In genomic region chr12:100068305-100068704, GRCh38 we compare ENCODE assay signal across 36 cellular contexts.
"Had no signal": no experiment of that assay in that cellular context is flagged by ENCODE, and none has a peak within 500 bp of the region (broad histone marks: within the 10 kb centered on the region; RNA-seq: fewer than 3 reads in every experiment).

No MANE protein-coding gene starts in this region.

- H3K4me3 Mint-ChIP-seq: activated B cell treated with CpG ODN at 0.5 μM for 24 hours; activated CD4-positive, alpha-beta memory T cell treated with anti-CD3 and anti-CD28 coated beads for 36 hours; activated CD4-positive, alpha-beta T cell treated with anti-CD3 and anti-CD28 coated beads, Interleukin-2, amount 10 ng/mL, durations not matched to agents 24 days and 14 days; activated CD8-positive, alpha-beta T cell treated with anti-CD3 and anti-CD28 coated beads for 36 hours; activated naive CD4-positive, alpha-beta T cell treated with anti-CD3 and anti-CD28 coated beads for 36 hours; activated naive CD8-positive, alpha-beta T cell treated with anti-CD3 and anti-CD28 coated beads for 36 hours; activated T-cell treated with anti-CD3 and anti-CD28 coated beads, Interleukin-2, amount 50 U/mL, for 4 hours; activated T-cell treated with anti-CD3 and anti-CD28 coated beads, Interleukin-2, amount 50 U/mL, for 72 hours; activated T-helper 1 cell treated with anti-CD3 and anti-CD28 coated beads, Interleukin-12 subunit alpha, Interleukin-12 subunit beta, Interleukin-2, Interleukin-4 antibody, amounts not matched to agents 30 ng/mL and 10 ng/mL and 1 ng/mL, durations not matched to agents 14 hours and 24 hours and 36 hours; activated T-helper 17 cell treated with anti-CD3 and anti-CD28 coated beads, Interleukin-2, amount 50 U/mL, for 72 hours; central memory CD8-positive, alpha-beta T cell; T-helper 1 cell treated with Interleukin-12 subunit alpha and Interleukin-12 subunit beta and Interleukin-4 antibody, amounts not matched to agents 30 μg/mL and 1 μg/mL, for 36 hours; T-helper 2 cell treated with Interferon-gamma antibody and Interleukin-4, amounts not matched to agents 5 μg/mL and 100 μg/mL, for 36 hours had no signal

- H3K9me3 ChIP-seq: adrenal gland had no signal

- H3K27ac Mint-ChIP-seq: activated B cell treated with CpG ODN at 0.5 μM for 24 hours; activated CD4-positive, alpha-beta memory T cell treated with anti-CD3 and anti-CD28 coated beads for 36 hours; activated CD4-positive, alpha-beta T cell treated with anti-CD3 and anti-CD28 coated beads, Interleukin-2, amount 10 ng/mL, durations not matched to agents 24 days and 14 days; activated CD8-positive, alpha-beta T cell treated with anti-CD3 and anti-CD28 coated beads for 36 hours; activated naive CD4-positive, alpha-beta T cell treated with anti-CD3 and anti-CD28 coated beads for 36 hours; activated naive CD4-positive, alpha-beta T cell treated with anti-CD3 and anti-CD28 coated beads, Interleukin-2, amount 50 U/mL, for 72 hours; activated naive CD8-positive, alpha-beta T cell treated with anti-CD3 and anti-CD28 coated beads for 36 hours; activated T-cell treated with anti-CD3 and anti-CD28 coated beads, Interleukin-2, amount 50 U/mL, for 72 hours; activated T-helper 1 cell treated with anti-CD3 and anti-CD28 coated beads, Interleukin-12 subunit alpha, Interleukin-12 subunit beta, Interleukin-2, Interleukin-4 antibody, amounts not matched to agents 30 ng/mL and 10 ng/mL and 1 ng/mL, durations not matched to agents 14 hours and 24 hours and 36 hours; activated T-helper 17 cell treated with anti-CD3 and anti-CD28 coated beads, Interleukin-2, amount 50 U/mL, for 72 hours; T-helper 1 cell treated with Interleukin-12 subunit alpha and Interleukin-12 subunit beta and Interleukin-4 antibody, amounts not matched to agents 30 μg/mL and 1 μg/mL, for 36 hours; T-helper 2 cell treated with Interferon-gamma antibody and Interleukin-4, amounts not matched to agents 5 μg/mL and 100 μg/mL, for 36 hours had no signal

- H3K27ac ChIP-seq: adrenal gland, body of pancreas, brain microvascular endothelial cell, breast epithelium, VCaP had no signal

- DNase-seq: activated B cell treated with CpG ODN at 0.5 μM for 24 hours; activated CD4-positive, alpha-beta memory T cell treated with anti-CD3 and anti-CD28 coated beads for 36 hours; activated CD4-positive, alpha-beta T cell treated with anti-CD3 and anti-CD28 coated beads for 4 hours; activated CD4-positive, alpha-beta T cell treated with anti-CD3 and anti-CD28 coated beads, Interleukin-2, amount 10 ng/mL, durations not matched to agents 24 days and 14 days; activated CD4-positive, alpha-beta T cell treated with anti-CD3 and anti-CD28 coated beads, Interleukin-2, amount 50 U/mL, for 1 hour; activated CD4-positive, alpha-beta T cell treated with anti-CD3 and anti-CD28 coated beads, Interleukin-2, amount 50 U/mL, for 4 hours; activated CD4-positive, CD25-positive, alpha-beta regulatory T cell treated with anti-CD3 and anti-CD28 coated beads, Interleukin-2, amount 50 U/mL, for 72 hours; activated CD8-positive, alpha-beta memory T cell treated with anti-CD3 and anti-CD28 coated beads, Interleukin-2, amount 50 U/mL, for 4 hours; activated CD8-positive, alpha-beta T cell treated with anti-CD3 and anti-CD28 coated beads for 36 hours; activated effector memory CD4-positive, alpha-beta T cell treated with anti-CD3 and anti-CD28 coated beads, Interleukin-2, amount 50 U/mL, for 16 hours; activated gamma-delta T cell treated with Interleukin-2 at 50 U/mL for 16 hours; activated naive CD4-positive, alpha-beta T cell; activated naive CD4-positive, alpha-beta T cell treated with anti-CD3 and anti-CD28 coated beads for 36 hours; activated naive CD4-positive, alpha-beta T cell treated with anti-CD3 and anti-CD28 coated beads, Interleukin-2, amount 50 U/mL, for 16 hours; activated naive CD8-positive, alpha-beta T cell treated with anti-CD3 and anti-CD28 coated beads for 36 hours; activated T-cell treated with anti-CD3 and anti-CD28 coated beads for 4 hours; activated T-cell treated with anti-CD3 and anti-CD28 coated beads, Interleukin-2, amount 50 U/mL, for 1 hour; activated T-cell treated with anti-CD3 and anti-CD28 coated beads, Interleukin-2, amount 50 U/mL, for 4 hours; activated T-cell treated with anti-CD3 and anti-CD28 coated beads, Interleukin-2, amount 50 U/mL, for 72 hours; adrenal gland; amniotic stem cell; aorta; body of pancreas; brain microvascular endothelial cell; cerebellar nuclear complex; T-helper 1 cell; T-helper 2 cell; T-helper 9 cell had no signal

- H3K4me1 ChIP-seq: adrenal gland, body of pancreas, breast epithelium had no signal

- H3K27me3 ChIP-seq: adrenal gland, body of pancreas, brain microvascular endothelial cell, breast epithelium had no signal

- H3K27me3 Mint-ChIP-seq: activated B cell treated with CpG ODN at 0.5 μM for 24 hours; activated CD4-positive, alpha-beta memory T cell treated with anti-CD3 and anti-CD28 coated beads for 36 hours; activated CD4-positive, alpha-beta T cell treated with anti-CD3 and anti-CD28 coated beads, Interleukin-2, amount 10 ng/mL, durations not matched to agents 24 days and 14 days; activated CD8-positive, alpha-beta T cell treated with anti-CD3 and anti-CD28 coated beads for 36 hours; activated naive CD8-positive, alpha-beta T cell treated with anti-CD3 and anti-CD28 coated beads for 36 hours; activated T-helper 17 cell treated with anti-CD3 and anti-CD28 coated beads, Interleukin-2, amount 50 U/mL, for 72 hours; central memory CD8-positive, alpha-beta T cell had no signal

- ATAC-seq: activated CD8-positive, alpha-beta T cell treated with anti-CD3 and anti-CD28 coated beads for 36 hours; activated naive CD4-positive, alpha-beta T cell treated with anti-CD3 and anti-CD28 coated beads, Interleukin-2, amount 50 U/mL, for 72 hours; activated T-cell treated with anti-CD3 and anti-CD28 coated beads, Interleukin-2, amount 50 U/mL, for 4 hours; activated T-cell treated with anti-CD3 and anti-CD28 coated beads, Interleukin-2, amount 50 U/mL, for 72 hours; activated T-helper 17 cell treated with anti-CD3 and anti-CD28 coated beads, Interleukin-2, amount 50 U/mL, for 72 hours; body of pancreas had no signal

- H3K4me1 Mint-ChIP-seq: activated B cell treated with CpG ODN at 0.5 μM for 24 hours; activated naive CD8-positive, alpha-beta T cell treated with anti-CD3 and anti-CD28 coated beads for 36 hours; activated T-helper 17 cell treated with anti-CD3 and anti-CD28 coated beads, Interleukin-2, amount 50 U/mL, for 72 hours; central memory CD8-positive, alpha-beta T cell had no signal

- H3K4me3 ChIP-seq: adrenal gland, body of pancreas, breast epithelium had no signal

- H3K36me3 ChIP-seq: brain microvascular endothelial cell, breast epithelium had no signal
